ENCODE assay signal across 1 cellular context in genomic region chr1:174815036-174815435, GRCh38.
TF ChIP-seq lines count a peak whose summit lies in the region.

No MANE protein-coding gene starts in this region.

TF ChIP-seq in GM23338, 12 proteins besides CTCF, POLR2A, EP300 and RAD21 (continued from another document):
- no peak for TF ChIP-seq ZNF462 (CRISPR knock-in tag; IDR thresholded peaks at IDR 0.05)
- no peak for TF ChIP-seq ZNF331 (CRISPR knock-in tag; IDR thresholded peaks at IDR 0.05; ENCODE audit: low read depth)
- no peak for TF ChIP-seq EZH2 (IDR thresholded peaks at IDR 0.05; ENCODE audit: low read depth, unreplicated experiment)
- TF ChIP-seq NANOG (IDR thresholded peaks at IDR 0.05; ENCODE audit: borderline replicate concordance): no peak
- TF ChIP-seq CREB1 (CRISPR knock-in tag; IDR thresholded peaks at IDR 0.05; ENCODE audit: low read depth): no peak
- TF ChIP-seq JUNB (IDR thresholded peaks at IDR 0.05; ENCODE audit: unreplicated experiment): no peak
